26 cellular contexts compared by ENCODE assay signal in genomic region chr10:132495231-132495630, GRCh38.
"Had no signal": no experiment of that assay in that cellular context is flagged by ENCODE, and none has a peak within 500 bp of the region (broad histone marks: within the 10 kb centered on the region; RNA-seq: fewer than 3 reads in every experiment).

No MANE protein-coding gene starts in this region.

- H3K4me3 Mint-ChIP-seq: activated B cell treated with CpG ODN at 0.5 μM for 24 hours; activated CD8-positive, alpha-beta memory T cell treated with anti-CD3 and anti-CD28 coated beads, Interleukin-2, amount 10 ng/mL, durations not matched to agents 7 days and 5 days; activated CD8-positive, alpha-beta T cell treated with anti-CD3 and anti-CD28 coated beads, Interleukin-2, amount 10 ng/mL, durations not matched to agents 7 days and 5 days; activated naive CD8-positive, alpha-beta T cell treated with anti-CD3 and anti-CD28 coated beads for 36 hours; activated T-cell treated with anti-CD3 and anti-CD28 coated beads, Interleukin-2, amount 50 U/mL, for 72 hours; naive thymus-derived CD4-positive, alpha-beta T cell; neural crest cell; T-helper 2 cell treated with Interferon-gamma antibody and Interleukin-4, amounts not matched to agents 5 μg/mL and 100 μg/mL, for 36 hours; type B pancreatic cell had no signal

- H3K36me3 Mint-ChIP-seq: activated CD8-positive, alpha-beta memory T cell treated with anti-CD3 and anti-CD28 coated beads, Interleukin-2, amount 10 ng/mL, durations not matched to agents 7 days and 5 days; activated naive CD8-positive, alpha-beta T cell treated with anti-CD3 and anti-CD28 coated beads for 36 hours; naive thymus-derived CD4-positive, alpha-beta T cell; type B pancreatic cell had no signal

- H3K27ac Mint-ChIP-seq: activated B cell treated with CpG ODN at 0.5 μM for 24 hours; activated CD8-positive, alpha-beta memory T cell treated with anti-CD3 and anti-CD28 coated beads, Interleukin-2, amount 10 ng/mL, durations not matched to agents 7 days and 5 days; activated CD8-positive, alpha-beta T cell treated with anti-CD3 and anti-CD28 coated beads, Interleukin-2, amount 10 ng/mL, durations not matched to agents 7 days and 5 days; activated naive CD8-positive, alpha-beta T cell treated with anti-CD3 and anti-CD28 coated beads for 36 hours; activated T-cell treated with anti-CD3 and anti-CD28 coated beads, Interleukin-2, amount 50 U/mL, for 72 hours; naive thymus-derived CD4-positive, alpha-beta T cell; T-helper 2 cell treated with Interferon-gamma antibody and Interleukin-4, amounts not matched to agents 5 μg/mL and 100 μg/mL, for 36 hours; type B pancreatic cell had no signal

- H3K36me3 ChIP-seq: adrenal gland, colonic mucosa, gastroesophageal sphincter, right atrium auricular region had no signal

- FAIRE-seq: astrocyte, endometrium, keratinocyte had no signal

- H3K4me1 Mint-ChIP-seq: activated B cell treated with CpG ODN at 0.5 μM for 24 hours; activated CD8-positive, alpha-beta memory T cell treated with anti-CD3 and anti-CD28 coated beads, Interleukin-2, amount 10 ng/mL, durations not matched to agents 7 days and 5 days; activated naive CD8-positive, alpha-beta T cell treated with anti-CD3 and anti-CD28 coated beads for 36 hours had no signal

- H3K9me3 ChIP-seq: adrenal gland, colonic mucosa, gastroesophageal sphincter, psoas muscle, right atrium auricular region had no signal

- H3K9me3 Mint-ChIP-seq: activated B cell treated with CpG ODN at 0.5 μM for 24 hours; activated naive CD8-positive, alpha-beta T cell treated with anti-CD3 and anti-CD28 coated beads for 36 hours; activated T-cell treated with anti-CD3 and anti-CD28 coated beads, Interleukin-2, amount 50 U/mL, for 72 hours; neural crest cell; T-helper 2 cell treated with Interferon-gamma antibody and Interleukin-4, amounts not matched to agents 5 μg/mL and 100 μg/mL, for 36 hours; type B pancreatic cell had no signal

- ATAC-seq: activated CD8-positive, alpha-beta memory T cell treated with anti-CD3 and anti-CD28 coated beads, Interleukin-2, amount 10 ng/mL, durations not matched to agents 7 days and 5 days; activated CD8-positive, alpha-beta T cell treated with anti-CD3 and anti-CD28 coated beads, Interleukin-2, amount 10 ng/mL, durations not matched to agents 7 days and 5 days; activated T-cell treated with anti-CD3 and anti-CD28 coated beads, Interleukin-2, amount 50 U/mL, for 72 hours; gastroesophageal sphincter; left colon; naive thymus-derived CD4-positive, alpha-beta T cell had no signal

- H3K4me1 ChIP-seq: colonic mucosa, parathyroid adenoma had no signal

- DNase-seq: activated B cell treated with CpG ODN at 0.5 μM for 24 hours; activated CD8-positive, alpha-beta memory T cell treated with anti-CD3 and anti-CD28 coated beads, Interleukin-2, amount 10 ng/mL, durations not matched to agents 7 days and 5 days; activated CD8-positive, alpha-beta T cell treated with anti-CD3 and anti-CD28 coated beads, Interleukin-2, amount 10 ng/mL, durations not matched to agents 7 days and 5 days; activated naive CD4-positive, alpha-beta T cell; activated naive CD8-positive, alpha-beta T cell treated with anti-CD3 and anti-CD28 coated beads for 36 hours; activated T-cell treated with anti-CD3 and anti-CD28 coated beads, Interleukin-2, amount 50 U/mL, for 72 hours; adrenal gland; colonic mucosa; effector CD8-positive, alpha-beta T cell; left colon; mammary epithelial cell; naive thymus-derived CD4-positive, alpha-beta T cell; psoas muscle; stimulated activated CD4-positive, alpha-beta T cell treated with anti-CD3 and anti-CD28 coated beads, Interleukin-2, amount 100 ng/mL, for 48 hours; stimulated activated naive CD4-positive, alpha-beta T cell treated with Interleukin-2 at 50 U/mL for 16 hours; T-helper 1 cell had no signal

- H3K4me3 ChIP-seq: adrenal gland, colonic mucosa, gastroesophageal sphincter, hepatocyte, psoas muscle, right atrium auricular region had no signal

- H3K27ac ChIP-seq: colonic mucosa, hepatocyte, parathyroid adenoma, right atrium auricular region had no signal

- H3K9ac ChIP-seq: parathyroid adenoma had no signal

- H3K27me3 ChIP-seq: adrenal gland, colonic mucosa, gastroesophageal sphincter, hepatocyte, right atrium auricular region had no signal
